ENCODE assay signal across 11 cellular contexts in the genomic region with DNA sequence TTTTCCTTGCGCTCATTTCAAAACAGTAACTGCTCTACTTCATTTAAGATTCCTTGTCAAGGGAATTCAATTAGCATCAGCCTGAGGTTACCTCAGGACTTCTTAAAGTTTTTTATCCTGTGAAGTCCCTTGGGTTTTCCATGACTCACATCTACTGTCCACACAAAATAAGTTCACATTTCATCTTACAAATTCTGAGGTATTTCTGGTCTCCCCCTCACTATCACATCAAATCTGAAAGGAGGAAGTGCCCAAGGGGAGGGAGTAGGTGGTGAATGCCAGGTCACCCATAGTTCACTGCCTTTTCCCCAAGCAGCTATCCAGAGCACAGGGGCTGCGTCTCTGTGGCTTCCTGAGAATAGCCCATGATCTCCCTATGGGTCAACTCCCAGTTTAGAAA.
DNase-seq lines count a peak whose midpoint lies in the region; ATAC-seq and TF ChIP-seq lines count a peak whose summit lies in the region.
"Had no signal": no experiment of that assay in that cellular context is flagged by ENCODE, and none has a peak within 500 bp of the region (broad histone marks: within the 10 kb centered on the region; RNA-seq: fewer than 3 reads in every experiment).

No MANE protein-coding gene starts in this region.

- POLR2A ChIA-PET in activated CD4-positive, alpha-beta memory T cell treated with anti-CD3 and anti-CD28 coated beads for 36 hours (lab: Charles Lee), result no interaction called here

- no peaks in the 10 kb centered on the region for H3K36me3 Mint-ChIP-seq in activated CD4-positive, alpha-beta memory T cell treated with anti-CD3 and anti-CD28 coated beads for 36 hours

- DNase-seq in AG09309 (ENCODE audit: low read depth) (peak; percentile 81), M059J (ENCODE audit: low read depth) (peak; percentile 98), fibroblast of villous mesenchyme (ENCODE audit: low read depth) (peak; percentile 87), NCI-H1436 treated with DMSO at 0.1 percent for 48 hours (lab: John Stamatoyannopoulos, UW) (no peak), hippocampal formation (lab: John Stamatoyannopoulos, UW) (no peak)
- DNase-seq in activated CD4-positive, alpha-beta memory T cell treated with anti-CD3 and anti-CD28 coated beads for 36 hours, result no peak
- DNase-seq in activated CD8-positive, alpha-beta memory T cell treated with anti-CD3 and anti-CD28 coated beads, Interleukin-2, amount 50 U/mL, for 4 hours, result no peak
- DNase-seq: activated effector memory CD4-positive, alpha-beta T cell treated with anti-CD3 and anti-CD28 coated beads, Interleukin-2, amount 50 U/mL, for 16 hours; COR-L47; SHP77 had no signal

- CTCF ChIA-PET in activated CD4-positive, alpha-beta memory T cell treated with anti-CD3 and anti-CD28 coated beads for 36 hours (lab: Charles Lee), result no interaction called here

- TF ChIP-seq CTCF in AG09309 (IDR thresholded peaks at IDR 0.05; ENCODE audit: control insufficient read depth, insufficient read depth, low read depth, low read length, missing control alignments), result no peak
- TF ChIP-seq CTCF in fibroblast of villous mesenchyme (IDR thresholded peaks at IDR 0.05; ENCODE audit: insufficient read depth, low read depth, low read length), result no peak

- H3K27ac Mint-ChIP-seq in activated CD4-positive, alpha-beta memory T cell treated with anti-CD3 and anti-CD28 coated beads for 36 hours, result no peak overlapping the region

- ATAC-seq in GM21381 (IDR thresholded peaks at IDR 0.05; ENCODE audit: unreplicated experiment), result peak; percentile 74

- H3K4me1 Mint-ChIP-seq in activated CD4-positive, alpha-beta memory T cell treated with anti-CD3 and anti-CD28 coated beads for 36 hours (ENCODE audit: low read depth), result no peaks in the 10 kb centered on the region

- no peak overlapping the region for H3K4me3 Mint-ChIP-seq in activated CD4-positive, alpha-beta memory T cell treated with anti-CD3 and anti-CD28 coated beads for 36 hours

- H3K27me3 Mint-ChIP-seq in activated CD4-positive, alpha-beta memory T cell treated with anti-CD3 and anti-CD28 coated beads for 36 hours, result no peaks in the 10 kb centered on the region

- peaks cover 6% of the 10 kb centered on the region for H3K9me3 Mint-ChIP-seq in activated CD4-positive, alpha-beta memory T cell treated with anti-CD3 and anti-CD28 coated beads for 36 hours

- intact Hi-C loops in activated CD4-positive, alpha-beta memory T cell treated with anti-CD3 and anti-CD28 coated beads for 36 hours (cut with micrococcal nuclease), result no loop called here

- H3K4me3 ChIP-seq in AG09309 (ENCODE audit: control insufficient read depth, low read depth, low read length) (no peak overlapping the region), fibroblast of villous mesenchyme (ENCODE audit: low read depth, low read length) (no peak overlapping the region)

Comparison
In these comparisons a context has a peak if more than half of its experiments do, and no peak if none do; other contexts are left out.
1. DNase-seq: peak in AG09309 (single experiment), M059J (single experiment) and fibroblast of villous mesenchyme (single experiment); none in NCI-H1436 treated with DMSO at 0.1 percent for 48 hours (single experiment), hippocampal formation (0 of 2), activated CD4-positive, alpha-beta memory T cell treated with anti-CD3 and anti-CD28 coated beads for 36 hours (single experiment) and activated CD8-positive, alpha-beta memory T cell treated with anti-CD3 and anti-CD28 coated beads, Interleukin-2, amount 50 U/mL, for 4 hours (single experiment).